Comparison of ENCODE assay signal across 1 cellular context in the genomic region with DNA sequence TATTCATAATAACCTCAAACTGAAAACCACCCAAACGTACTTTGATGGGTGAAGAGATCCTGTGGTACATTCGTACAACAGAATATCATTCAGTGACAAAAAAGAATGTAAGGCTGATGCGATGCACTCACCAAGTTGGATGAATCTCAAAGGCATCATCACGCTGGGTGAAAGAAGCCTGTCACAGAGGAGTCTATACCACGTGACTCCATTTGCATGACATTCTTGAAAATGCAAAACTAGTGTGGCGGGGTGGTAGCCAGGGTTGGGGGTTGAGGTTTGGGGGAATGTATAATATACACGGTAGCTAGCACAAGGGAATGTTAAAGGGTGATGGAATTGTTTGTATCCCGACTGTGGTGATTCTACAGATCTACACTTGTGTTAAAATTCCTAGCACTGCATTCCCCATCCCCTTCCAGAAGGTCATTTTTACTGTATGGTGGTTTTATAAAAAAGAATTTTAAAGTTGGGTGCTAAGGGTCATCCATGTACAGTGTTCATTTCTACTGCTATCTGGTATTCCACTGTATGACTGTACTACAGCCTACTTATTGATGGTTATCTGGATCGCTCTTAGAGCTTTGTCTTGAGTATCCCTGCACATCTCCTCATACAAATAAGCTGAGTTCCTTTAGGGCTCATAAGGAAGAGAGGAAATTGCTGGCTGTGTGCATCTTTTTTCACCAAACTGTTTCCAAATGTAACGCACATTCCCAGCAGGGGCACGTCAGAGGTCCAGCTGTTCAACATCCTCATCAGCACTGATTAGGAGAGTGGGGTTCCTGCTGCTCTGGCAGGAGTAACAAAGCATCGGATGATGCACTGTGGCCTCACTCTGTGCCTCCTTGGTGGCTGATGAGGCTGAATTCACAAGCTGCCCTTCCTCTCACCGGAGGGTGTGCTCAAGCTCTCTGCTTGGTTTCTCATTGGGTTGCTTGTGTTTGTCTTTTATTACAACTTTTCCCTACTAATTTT.
A peak's percentile ranks its signal among the peaks of the same experiment; 100 is the strongest.
TF ChIP-seq lines count a peak whose summit lies in the region.

No MANE protein-coding gene starts in this region.

TF ChIP-seq in K562, 482 proteins besides CTCF, POLR2A, EP300 and RAD21 (continued from another document):
- TF ChIP-seq, protein P1, sequence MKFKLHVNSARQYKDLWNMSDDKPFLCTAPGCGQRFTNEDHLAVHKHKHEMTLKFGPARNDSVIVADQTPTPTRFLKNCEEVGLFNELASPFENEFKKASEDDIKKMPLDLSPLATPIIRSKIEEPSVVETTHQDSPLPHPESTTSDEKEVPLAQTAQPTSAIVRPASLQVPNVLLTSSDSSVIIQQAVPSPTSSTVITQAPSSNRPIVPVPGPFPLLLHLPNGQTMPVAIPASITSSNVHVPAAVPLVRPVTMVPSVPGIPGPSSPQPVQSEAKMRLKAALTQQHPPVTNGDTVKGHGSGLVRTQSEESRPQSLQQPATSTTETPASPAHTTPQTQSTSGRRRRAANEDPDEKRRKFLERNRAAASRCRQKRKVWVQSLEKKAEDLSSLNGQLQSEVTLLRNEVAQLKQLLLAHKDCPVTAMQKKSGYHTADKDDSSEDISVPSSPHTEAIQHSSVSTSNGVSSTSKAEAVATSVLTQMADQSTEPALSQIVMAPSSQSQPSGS (CRISPR knock-in tag; IDR thresholded peaks at IDR 0.05), result peak; percentile 59; the same call in 1 of the 2 replicates
- TF ChIP-seq SREBF1 (IDR thresholded peaks at IDR 0.05; ENCODE audit: borderline replicate concordance, low read depth, low read length), result no peak
- no peak for TF ChIP-seq ZNF124 (CRISPR knock-in tag; IDR thresholded peaks at IDR 0.05)
- TF ChIP-seq CHD1 (IDR thresholded peaks at IDR 0.05; ENCODE audit: low read length), result peak; percentile 63
- TF ChIP-seq, protein P2, sequence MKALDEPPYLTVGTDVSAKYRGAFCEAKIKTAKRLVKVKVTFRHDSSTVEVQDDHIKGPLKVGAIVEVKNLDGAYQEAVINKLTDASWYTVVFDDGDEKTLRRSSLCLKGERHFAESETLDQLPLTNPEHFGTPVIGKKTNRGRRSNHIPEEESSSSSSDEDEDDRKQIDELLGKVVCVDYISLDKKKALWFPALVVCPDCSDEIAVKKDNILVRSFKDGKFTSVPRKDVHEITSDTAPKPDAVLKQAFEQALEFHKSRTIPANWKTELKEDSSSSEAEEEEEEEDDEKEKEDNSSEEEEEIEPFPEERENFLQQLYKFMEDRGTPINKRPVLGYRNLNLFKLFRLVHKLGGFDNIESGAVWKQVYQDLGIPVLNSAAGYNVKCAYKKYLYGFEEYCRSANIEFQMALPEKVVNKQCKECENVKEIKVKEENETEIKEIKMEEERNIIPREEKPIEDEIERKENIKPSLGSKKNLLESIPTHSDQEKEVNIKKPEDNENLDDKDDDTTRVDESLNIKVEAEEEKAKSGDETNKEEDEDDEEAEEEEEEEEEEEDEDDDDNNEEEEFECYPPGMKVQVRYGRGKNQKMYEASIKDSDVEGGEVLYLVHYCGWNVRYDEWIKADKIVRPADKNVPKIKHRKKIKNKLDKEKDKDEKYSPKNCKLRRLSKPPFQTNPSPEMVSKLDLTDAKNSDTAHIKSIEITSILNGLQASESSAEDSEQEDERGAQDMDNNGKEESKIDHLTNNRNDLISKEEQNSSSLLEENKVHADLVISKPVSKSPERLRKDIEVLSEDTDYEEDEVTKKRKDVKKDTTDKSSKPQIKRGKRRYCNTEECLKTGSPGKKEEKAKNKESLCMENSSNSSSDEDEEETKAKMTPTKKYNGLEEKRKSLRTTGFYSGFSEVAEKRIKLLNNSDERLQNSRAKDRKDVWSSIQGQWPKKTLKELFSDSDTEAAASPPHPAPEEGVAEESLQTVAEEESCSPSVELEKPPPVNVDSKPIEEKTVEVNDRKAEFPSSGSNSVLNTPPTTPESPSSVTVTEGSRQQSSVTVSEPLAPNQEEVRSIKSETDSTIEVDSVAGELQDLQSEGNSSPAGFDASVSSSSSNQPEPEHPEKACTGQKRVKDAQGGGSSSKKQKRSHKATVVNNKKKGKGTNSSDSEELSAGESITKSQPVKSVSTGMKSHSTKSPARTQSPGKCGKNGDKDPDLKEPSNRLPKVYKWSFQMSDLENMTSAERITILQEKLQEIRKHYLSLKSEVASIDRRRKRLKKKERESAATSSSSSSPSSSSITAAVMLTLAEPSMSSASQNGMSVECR (CRISPR knock-in tag; IDR thresholded peaks at IDR 0.05), result 0 out of 2 replicates have a peak, but pooled peaks have one; percentile 19
- TF ChIP-seq PHF20 (IDR thresholded peaks at IDR 0.05; ENCODE audit: partially characterized antibody), result no peak
- no peak for TF ChIP-seq ATF1 (CRISPR knock-in tag; IDR thresholded peaks at IDR 0.05)
- TF ChIP-seq ATF1 (tag; IDR thresholded peaks at IDR 0.05), result 0 out of 2 replicates have a peak, but pooled peaks have one; percentile 25
- TF ChIP-seq HDAC6 (IDR thresholded peaks at IDR 0.05; ENCODE audit: low read depth, low read length), result 0 out of 2 replicates have a peak, but pooled peaks have one; percentile 19
- no peak for TF ChIP-seq ZNF644 (tag; IDR thresholded peaks at IDR 0.05; ENCODE audit: low read depth)
- TF ChIP-seq GATAD2A (IDR thresholded peaks at IDR 0.05), result no peak
- no peak for TF ChIP-seq MTA2 (IDR thresholded peaks at IDR 0.05; ENCODE audit: low read depth)
- TF ChIP-seq ZFX (CRISPR knock-in tag; IDR thresholded peaks at IDR 0.05), result no peak
- TF ChIP-seq, protein P3, sequence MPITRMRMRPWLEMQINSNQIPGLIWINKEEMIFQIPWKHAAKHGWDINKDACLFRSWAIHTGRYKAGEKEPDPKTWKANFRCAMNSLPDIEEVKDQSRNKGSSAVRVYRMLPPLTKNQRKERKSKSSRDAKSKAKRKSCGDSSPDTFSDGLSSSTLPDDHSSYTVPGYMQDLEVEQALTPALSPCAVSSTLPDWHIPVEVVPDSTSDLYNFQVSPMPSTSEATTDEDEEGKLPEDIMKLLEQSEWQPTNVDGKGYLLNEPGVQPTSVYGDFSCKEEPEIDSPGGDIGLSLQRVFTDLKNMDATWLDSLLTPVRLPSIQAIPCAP (CRISPR knock-in tag; IDR thresholded peaks at IDR 0.05; ENCODE audit: borderline replicate concordance), result peak; percentile 32; the same call in 1 of the 2 replicates
- TF ChIP-seq CC2D1A (IDR thresholded peaks at IDR 0.05), result no peak
- no peak for TF ChIP-seq ZC3H8 (IDR thresholded peaks at IDR 0.05)
- TF ChIP-seq CXXC5 (CRISPR knock-in tag; IDR thresholded peaks at IDR 0.05), result no peak
- no peak for TF ChIP-seq MYC (IDR thresholded peaks at IDR 0.05; ENCODE audit: low read depth, low read length)
- TF ChIP-seq MYC (CRISPR knock-in tag; IDR thresholded peaks at IDR 0.05; ENCODE audit: borderline replicate concordance, low read depth), result no peak
- peak in 1 of 2 experiments; percentile 58; a peak in 1 of 4 replicates for TF ChIP-seq TEAD1 (CRISPR knock-in tag; IDR thresholded peaks at IDR 0.05)
- TF ChIP-seq, protein P4, sequence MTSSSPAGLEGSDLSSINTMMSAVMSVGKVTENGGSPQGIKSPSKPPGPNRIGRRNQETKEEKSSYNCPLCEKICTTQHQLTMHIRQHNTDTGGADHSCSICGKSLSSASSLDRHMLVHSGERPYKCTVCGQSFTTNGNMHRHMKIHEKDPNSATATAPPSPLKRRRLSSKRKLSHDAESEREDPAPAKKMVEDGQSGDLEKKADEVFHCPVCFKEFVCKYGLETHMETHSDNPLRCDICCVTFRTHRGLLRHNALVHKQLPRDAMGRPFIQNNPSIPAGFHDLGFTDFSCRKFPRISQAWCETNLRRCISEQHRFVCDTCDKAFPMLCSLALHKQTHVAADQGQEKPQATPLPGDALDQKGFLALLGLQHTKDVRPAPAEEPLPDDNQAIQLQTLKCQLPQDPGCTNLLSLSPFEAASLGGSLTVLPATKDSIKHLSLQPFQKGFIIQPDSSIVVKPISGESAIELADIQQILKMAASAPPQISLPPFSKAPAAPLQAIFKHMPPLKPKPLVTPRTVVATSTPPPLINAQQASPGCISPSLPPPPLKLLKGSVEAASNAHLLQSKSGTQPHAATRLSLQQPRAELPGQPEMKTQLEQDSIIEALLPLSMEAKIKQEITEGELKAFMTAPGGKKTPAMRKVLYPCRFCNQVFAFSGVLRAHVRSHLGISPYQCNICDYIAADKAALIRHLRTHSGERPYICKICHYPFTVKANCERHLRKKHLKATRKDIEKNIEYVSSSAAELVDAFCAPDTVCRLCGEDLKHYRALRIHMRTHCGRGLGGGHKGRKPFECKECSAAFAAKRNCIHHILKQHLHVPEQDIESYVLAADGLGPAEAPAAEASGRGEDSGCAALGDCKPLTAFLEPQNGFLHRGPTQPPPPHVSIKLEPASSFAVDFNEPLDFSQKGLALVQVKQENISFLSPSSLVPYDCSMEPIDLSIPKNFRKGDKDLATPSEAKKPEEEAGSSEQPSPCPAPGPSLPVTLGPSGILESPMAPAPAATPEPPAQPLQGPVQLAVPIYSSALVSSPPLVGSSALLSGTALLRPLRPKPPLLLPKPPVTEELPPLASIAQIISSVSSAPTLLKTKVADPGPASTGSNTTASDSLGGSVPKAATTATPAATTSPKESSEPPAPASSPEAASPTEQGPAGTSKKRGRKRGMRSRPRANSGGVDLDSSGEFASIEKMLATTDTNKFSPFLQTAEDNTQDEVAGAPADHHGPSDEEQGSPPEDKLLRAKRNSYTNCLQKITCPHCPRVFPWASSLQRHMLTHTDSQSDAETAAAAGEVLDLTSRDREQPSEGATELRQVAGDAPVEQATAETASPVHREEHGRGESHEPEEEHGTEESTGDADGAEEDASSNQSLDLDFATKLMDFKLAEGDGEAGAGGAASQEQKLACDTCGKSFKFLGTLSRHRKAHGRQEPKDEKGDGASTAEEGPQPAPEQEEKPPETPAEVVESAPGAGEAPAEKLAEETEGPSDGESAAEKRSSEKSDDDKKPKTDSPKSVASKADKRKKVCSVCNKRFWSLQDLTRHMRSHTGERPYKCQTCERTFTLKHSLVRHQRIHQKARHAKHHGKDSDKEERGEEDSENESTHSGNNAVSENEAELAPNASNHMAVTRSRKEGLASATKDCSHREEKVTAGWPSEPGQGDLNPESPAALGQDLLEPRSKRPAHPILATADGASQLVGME (CRISPR knock-in tag; IDR thresholded peaks at IDR 0.05), result peak; percentile 89
- TF ChIP-seq FOXA3 (CRISPR knock-in tag; conservative IDR thresholded peaks at IDR 0.05 in 1 of 2, IDR thresholded peaks at IDR 0.05 in 1 of 2), result peak in 1 of 2 experiments; percentile 53; a peak in 1 of 4 replicates
- TF ChIP-seq, protein P5, sequence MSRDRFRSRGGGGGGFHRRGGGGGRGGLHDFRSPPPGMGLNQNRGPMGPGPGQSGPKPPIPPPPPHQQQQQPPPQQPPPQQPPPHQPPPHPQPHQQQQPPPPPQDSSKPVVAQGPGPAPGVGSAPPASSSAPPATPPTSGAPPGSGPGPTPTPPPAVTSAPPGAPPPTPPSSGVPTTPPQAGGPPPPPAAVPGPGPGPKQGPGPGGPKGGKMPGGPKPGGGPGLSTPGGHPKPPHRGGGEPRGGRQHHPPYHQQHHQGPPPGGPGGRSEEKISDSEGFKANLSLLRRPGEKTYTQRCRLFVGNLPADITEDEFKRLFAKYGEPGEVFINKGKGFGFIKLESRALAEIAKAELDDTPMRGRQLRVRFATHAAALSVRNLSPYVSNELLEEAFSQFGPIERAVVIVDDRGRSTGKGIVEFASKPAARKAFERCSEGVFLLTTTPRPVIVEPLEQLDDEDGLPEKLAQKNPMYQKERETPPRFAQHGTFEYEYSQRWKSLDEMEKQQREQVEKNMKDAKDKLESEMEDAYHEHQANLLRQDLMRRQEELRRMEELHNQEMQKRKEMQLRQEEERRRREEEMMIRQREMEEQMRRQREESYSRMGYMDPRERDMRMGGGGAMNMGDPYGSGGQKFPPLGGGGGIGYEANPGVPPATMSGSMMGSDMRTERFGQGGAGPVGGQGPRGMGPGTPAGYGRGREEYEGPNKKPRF (IDR thresholded peaks at IDR 0.05; ENCODE audit: low read depth, low read length), result no peak
- TF ChIP-seq C11orf30 (IDR thresholded peaks at IDR 0.05; ENCODE audit: low read depth), result no peak
- TF ChIP-seq NEUROD1 (IDR thresholded peaks at IDR 0.05; ENCODE audit: borderline replicate concordance, low read depth, low read length, partially characterized antibody), result no peak
- no peak for TF ChIP-seq POLR2AphosphoS2 (IDR thresholded peaks at IDR 0.05; ENCODE audit: low read length)
- TF ChIP-seq, protein P6, sequence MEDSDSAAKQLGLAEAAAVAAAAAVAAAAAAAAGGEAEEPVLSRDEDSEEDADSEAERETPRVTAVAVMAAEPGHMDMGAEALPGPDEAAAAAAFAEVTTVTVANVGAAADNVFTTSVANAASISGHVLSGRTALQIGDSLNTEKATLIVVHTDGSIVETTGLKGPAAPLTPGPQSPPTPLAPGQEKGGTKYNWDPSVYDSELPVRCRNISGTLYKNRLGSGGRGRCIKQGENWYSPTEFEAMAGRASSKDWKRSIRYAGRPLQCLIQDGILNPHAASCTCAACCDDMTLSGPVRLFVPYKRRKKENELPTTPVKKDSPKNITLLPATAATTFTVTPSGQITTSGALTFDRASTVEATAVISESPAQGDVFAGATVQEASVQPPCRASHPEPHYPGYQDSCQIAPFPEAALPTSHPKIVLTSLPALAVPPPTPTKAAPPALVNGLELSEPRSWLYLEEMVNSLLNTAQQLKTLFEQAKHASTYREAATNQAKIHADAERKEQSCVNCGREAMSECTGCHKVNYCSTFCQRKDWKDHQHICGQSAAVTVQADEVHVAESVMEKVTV (CRISPR knock-in tag; IDR thresholded peaks at IDR 0.05), result peak; percentile 5; the same call in 1 of the 2 replicates
- TF ChIP-seq, protein P7, sequence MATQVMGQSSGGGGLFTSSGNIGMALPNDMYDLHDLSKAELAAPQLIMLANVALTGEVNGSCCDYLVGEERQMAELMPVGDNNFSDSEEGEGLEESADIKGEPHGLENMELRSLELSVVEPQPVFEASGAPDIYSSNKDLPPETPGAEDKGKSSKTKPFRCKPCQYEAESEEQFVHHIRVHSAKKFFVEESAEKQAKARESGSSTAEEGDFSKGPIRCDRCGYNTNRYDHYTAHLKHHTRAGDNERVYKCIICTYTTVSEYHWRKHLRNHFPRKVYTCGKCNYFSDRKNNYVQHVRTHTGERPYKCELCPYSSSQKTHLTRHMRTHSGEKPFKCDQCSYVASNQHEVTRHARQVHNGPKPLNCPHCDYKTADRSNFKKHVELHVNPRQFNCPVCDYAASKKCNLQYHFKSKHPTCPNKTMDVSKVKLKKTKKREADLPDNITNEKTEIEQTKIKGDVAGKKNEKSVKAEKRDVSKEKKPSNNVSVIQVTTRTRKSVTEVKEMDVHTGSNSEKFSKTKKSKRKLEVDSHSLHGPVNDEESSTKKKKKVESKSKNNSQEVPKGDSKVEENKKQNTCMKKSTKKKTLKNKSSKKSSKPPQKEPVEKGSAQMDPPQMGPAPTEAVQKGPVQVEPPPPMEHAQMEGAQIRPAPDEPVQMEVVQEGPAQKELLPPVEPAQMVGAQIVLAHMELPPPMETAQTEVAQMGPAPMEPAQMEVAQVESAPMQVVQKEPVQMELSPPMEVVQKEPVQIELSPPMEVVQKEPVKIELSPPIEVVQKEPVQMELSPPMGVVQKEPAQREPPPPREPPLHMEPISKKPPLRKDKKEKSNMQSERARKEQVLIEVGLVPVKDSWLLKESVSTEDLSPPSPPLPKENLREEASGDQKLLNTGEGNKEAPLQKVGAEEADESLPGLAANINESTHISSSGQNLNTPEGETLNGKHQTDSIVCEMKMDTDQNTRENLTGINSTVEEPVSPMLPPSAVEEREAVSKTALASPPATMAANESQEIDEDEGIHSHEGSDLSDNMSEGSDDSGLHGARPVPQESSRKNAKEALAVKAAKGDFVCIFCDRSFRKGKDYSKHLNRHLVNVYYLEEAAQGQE (CRISPR knock-in tag; IDR thresholded peaks at IDR 0.05; ENCODE audit: low read depth), result no peak
- no peak for TF ChIP-seq FUS (optimal IDR thresholded peaks at IDR 0.05; ENCODE audit: low read depth, low read length)
